17 cellular contexts compared by ENCODE assay signal in genomic region chr10:128875955-128876354, GRCh38.
A peak's percentile ranks its signal among the peaks of the same experiment; 100 is the strongest.
DNase-seq lines count a peak whose midpoint lies in the region; ATAC-seq lines count a peak whose summit lies in the region.
"Had no signal": no experiment of that assay in that cellular context is flagged by ENCODE, and none has a peak within 500 bp of the region (broad histone marks: within the 10 kb centered on the region; RNA-seq: fewer than 3 reads in every experiment).

No MANE protein-coding gene starts in this region.

- no peaks in the 10 kb centered on the region for H3K36me3 ChIP-seq in MG63
- H3K36me3 ChIP-seq: BE2C, stomach, WERI-Rb-1 had no signal

- DNase-seq in MG63 (peak; percentile 80), epithelial cell of prostate (ENCODE audit: low read depth, low spot score) (no peak), islet precursor cell (peak; percentile 35), stromal cell of bone marrow (ENCODE audit: low read depth) (peak; percentile 85), C1 segment of cervical spinal cord (lab: John Stamatoyannopoulos, UW) (no peak)
- no peak for DNase-seq in activated naive CD4-positive, alpha-beta T cell treated with anti-CD3 and anti-CD28 coated beads, Interleukin-2, amount 50 U/mL, for 16 hours
- DNase-seq: activated naive CD4-positive, alpha-beta T cell treated with anti-CD3 and anti-CD28 coated beads for 36 hours; BE2C; KG1; mesendoderm; NCI-H1694; NCI-H526; stomach; WERI-Rb-1 had no signal

- H3K4me3 ChIP-seq in MG63: no peak overlapping the region
- H3K4me3 ChIP-seq: stomach had no signal

- no peaks in the 10 kb centered on the region for H3K9me3 ChIP-seq in MG63
- H3K9me3 ChIP-seq: BE2C, stomach had no signal

- no peak for ATAC-seq in GM19455 (IDR thresholded peaks at IDR 0.05; ENCODE audit: unreplicated experiment)
- no peak for ATAC-seq in HG02642 (IDR thresholded peaks at IDR 0.05; ENCODE audit: poor library complexity, unreplicated experiment)
- ATAC-seq: PC-3 had no signal

- no peaks in the 10 kb centered on the region for H3K27me3 ChIP-seq in MG63
- H3K27me3 ChIP-seq: BE2C had no signal

- peak overlapping the region; percentile 50 for H3K27ac ChIP-seq in epithelial cell of prostate
- H3K27ac ChIP-seq: WERI-Rb-1 had no signal

Comparison
In these comparisons a context has a peak if more than half of its experiments do, and no peak if none do; other contexts are left out.
1. DNase-seq: peak in MG63 (single experiment), islet precursor cell (single experiment) and stromal cell of bone marrow (single experiment); none in epithelial cell of prostate (single experiment), C1 segment of cervical spinal cord (0 of 14) and activated naive CD4-positive, alpha-beta T cell treated with anti-CD3 and anti-CD28 coated beads, Interleukin-2, amount 50 U/mL, for 16 hours (single experiment).